Comparison of ENCODE assay signal across 8 cellular contexts in the genomic region with DNA sequence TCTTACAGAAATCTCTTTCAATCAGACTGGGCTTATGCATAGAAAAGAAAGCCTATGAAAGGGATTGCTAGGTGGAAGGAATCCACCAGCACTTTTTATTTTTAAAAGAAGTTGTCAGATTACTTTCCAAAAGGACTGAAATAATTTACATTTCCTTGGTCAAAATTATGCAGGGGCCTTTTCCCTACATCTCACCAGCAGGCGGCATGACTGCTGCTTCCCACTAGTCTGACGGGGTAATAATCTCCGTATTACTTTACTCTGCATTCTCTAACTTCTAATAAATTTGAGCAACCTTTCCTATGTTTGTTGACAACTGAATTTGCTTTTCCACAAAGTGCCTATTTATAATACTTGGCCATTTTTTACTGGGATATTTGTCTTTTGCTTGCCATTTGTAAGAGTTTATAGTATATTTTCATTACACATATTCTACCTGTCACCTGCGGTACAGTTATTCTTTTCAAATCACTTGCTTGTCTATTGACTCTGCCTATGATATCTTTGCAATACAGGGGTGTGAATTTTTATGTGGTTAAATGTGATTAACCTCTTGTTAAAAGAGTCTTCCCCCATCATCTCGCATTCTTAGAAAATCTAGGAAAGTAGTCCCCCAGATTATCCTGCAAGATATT. TPM values are rescaled to one million over a fixed set of nuclear protein-coding genes. Genes with fewer than 3 reads are reported as not detected.
DNase-seq lines count a peak whose midpoint lies in the region; ATAC-seq and TF ChIP-seq lines count a peak whose summit lies in the region.

No MANE protein-coding gene starts in this region.

- no peak for ATAC-seq in GM19324 (IDR thresholded peaks at IDR 0.05; ENCODE audit: low FRiP score, unreplicated experiment)
- ATAC-seq in HG03378 (IDR thresholded peaks at IDR 0.05; ENCODE audit: unreplicated experiment): no peak

- DNase-seq in A172 (ENCODE audit: low spot score) (peak; percentile 29), ELR (ENCODE audit: low read depth) (peak; percentile 50), OCI-M1 (lab: John Stamatoyannopoulos, UW) (peak; percentile 51), fibroblast of the aortic adventitia (ENCODE audit: low read depth) (peak; percentile 31), COLO668 (lab: John Stamatoyannopoulos, UW; ENCODE audit: unreplicated experiment) (no peak), cerebellar nuclear complex (lab: John Stamatoyannopoulos, UW) (no peak)

- H3K4me3 ChIP-seq in fibroblast of the aortic adventitia (ENCODE audit: low read depth, low read length): no peak overlapping the region

- TF ChIP-seq CTCF in fibroblast of the aortic adventitia (IDR thresholded peaks at IDR 0.05; ENCODE audit: insufficient read depth, low read length): peak; percentile 79

RNA-seq across cellular contexts. Expression of a gene that starts 51.9 kb away (rescaled TPM):
- 66.5 and 80.7 TPM in 2 replicates for total RNA-seq in A172 (2014; rRNA removed; shearing (Covaris generic))
- 59.8 and 95.2 TPM in 2 replicates for total RNA-seq in fibroblast of the aortic adventitia (ENCODE audit: low replicate concordance)

Comparison
In these comparisons a context has a peak if more than half of its experiments do, and no peak if none do; other contexts are left out.
1. DNase-seq: peak in A172 (single experiment), ELR (single experiment), OCI-M1 (single experiment) and fibroblast of the aortic adventitia (single experiment); none in COLO668 (single experiment) and cerebellar nuclear complex (0 of 2).